In the genomic region with DNA sequence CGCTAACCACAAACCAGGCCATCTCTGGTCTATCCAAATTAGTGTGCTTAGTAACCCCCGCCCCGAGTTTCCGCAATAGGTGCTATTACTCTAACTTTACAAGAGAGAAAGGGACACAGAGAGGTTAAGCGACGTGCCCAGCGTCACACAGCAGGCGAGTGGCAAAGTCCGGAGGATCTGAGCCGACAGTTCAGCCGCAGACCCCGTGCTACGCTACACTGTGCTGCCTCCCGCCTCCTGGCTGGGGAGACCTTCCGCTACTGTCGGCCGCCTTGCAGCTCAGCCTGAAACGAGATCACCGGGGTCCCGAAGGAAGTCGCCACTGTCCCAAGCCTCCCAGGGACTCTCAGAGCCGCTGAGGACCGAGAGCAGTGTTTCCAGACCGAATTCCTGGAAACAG, we compare ENCODE assay signal across 8 cellular contexts. TPM values are rescaled to one million over a fixed set of nuclear protein-coding genes. Genes with fewer than 3 reads are reported as not detected.
DNase-seq lines count a peak whose midpoint lies in the region; ATAC-seq and TF ChIP-seq lines count a peak whose summit lies in the region.

No MANE protein-coding gene starts in this region.

- peak overlapping the region; percentile 88 for H3K4me3 Mint-ChIP-seq in Calu3 (ENCODE audit: low read depth, unreplicated experiment)

- no peak for TF ChIP-seq POLR2A in esophagus squamous epithelium (IDR thresholded peaks at IDR 0.05)

- peak overlapping the region; percentile 98 for H2AFZ ChIP-seq in parathyroid adenoma

- H3K27ac Mint-ChIP-seq in Calu3 (ENCODE audit: unreplicated experiment): peak overlapping the region; percentile 67

- peak overlapping the region; percentile 33 for H3K9ac ChIP-seq in parathyroid adenoma

- no peaks in the 10 kb centered on the region for H3K9me3 ChIP-seq in esophagus squamous epithelium
- no peaks in the 10 kb centered on the region for H3K9me3 ChIP-seq in parathyroid adenoma (ENCODE audit: control insufficient read depth, low read length)

- H3K79me2 ChIP-seq in parathyroid adenoma: peaks cover 21% of the 10 kb centered on the region

- peaks cover 76% of the 10 kb centered on the region for H3K36me3 Mint-ChIP-seq in Calu3 (ENCODE audit: insufficient read depth, unreplicated experiment)

- no peak for ATAC-seq in GM18517 (IDR thresholded peaks at IDR 0.05; ENCODE audit: unreplicated experiment)

- H3K27me3 Mint-ChIP-seq in Calu3 (ENCODE audit: unreplicated experiment): no peaks in the 10 kb centered on the region

- H3K4me2 ChIP-seq in parathyroid adenoma (ENCODE audit: low read length): peak overlapping the region; percentile 95

- H3K27me3 ChIP-seq in esophagus squamous epithelium (no peaks in the 10 kb centered on the region), parathyroid adenoma (ENCODE audit: control insufficient read depth, insufficient read depth, low read length) (no peaks in the 10 kb centered on the region)

- peaks cover 21 to 47% (median 27%) of the 10 kb centered on the region in 3 donors for H3K36me3 ChIP-seq in esophagus squamous epithelium
- H3K36me3 ChIP-seq in parathyroid adenoma (ENCODE audit: control insufficient read depth, insufficient read depth, low read length): no peaks in the 10 kb centered on the region

- 36 to 44% methylated on average over 12 to 21 of the region's 24 CpGs for WGBS in esophagus squamous epithelium, 2 donors

- H3K4me1 ChIP-seq in esophagus squamous epithelium (peaks cover 14 to 54% (median 21%) of the 10 kb centered on the region in 3 donors), parathyroid adenoma (peaks cover 6% of the 10 kb centered on the region)

- H3K4me1 Mint-ChIP-seq in Calu3 (ENCODE audit: low read depth, unreplicated experiment): peaks cover 33% of the 10 kb centered on the region

- CTCF ChIA-PET in Calu3 (lab: Charles Lee): interaction anchor here (0.7 to 2.6 kb wide), 2 partner anchors 38 to 53 kb away, joined by 3 to 17 read pairs; a partner anchor contains a TSS

- no TSS peak for BruUV-seq in Calu3 (replicated peaks; lab: Mats Ljungman, UMichigan)

- TF ChIP-seq CTCF in Calu3 (IDR thresholded peaks at IDR 0.05; ENCODE audit: unreplicated experiment): no peak
- no peak for TF ChIP-seq CTCF in esophagus squamous epithelium (IDR thresholded peaks at IDR 0.05)
- TF ChIP-seq CTCF in parathyroid adenoma (IDR thresholded peaks at IDR 0.05): no peak

- intact Hi-C loops in Calu3 (cut with micrococcal nuclease; ENCODE audit: unreplicated experiment) (no loop called here), esophagus squamous epithelium (cut with DNase I) (no loop called here)

- peak overlapping the region in 3 of 4 donors; percentile 78 to 82 (median 82) for H3K27ac ChIP-seq in esophagus squamous epithelium
- no peak overlapping the region for H3K27ac ChIP-seq in parathyroid adenoma

- H3K4me3 ChIP-seq in esophagus squamous epithelium: peak overlapping the region; percentile 77 to 100 (median 90)
- peak overlapping the region; percentile 81 for H3K4me3 ChIP-seq in parathyroid adenoma (ENCODE audit: low read depth, low read length)

- no peaks in the 10 kb centered on the region for H3K9me3 Mint-ChIP-seq in Calu3 (ENCODE audit: low read depth, unreplicated experiment)

- no peak for DNase-seq in Calu3
- peak; percentile 44 for DNase-seq in RKO (ENCODE audit: low spot score)
- DNase-seq in esophagus squamous epithelium (lab: John Stamatoyannopoulos, UW): no peak
- no peak for DNase-seq in mesenteric fat pad (ENCODE audit: low spot score)
- no peak for DNase-seq in COLO829 (ENCODE audit: low spot score)
- DNase-seq in kidney tubule cell (ENCODE audit: low spot score): no peak

RNA-seq across cellular contexts. Expression of a gene that starts 0.8 kb away (rescaled TPM):
- total RNA-seq in Calu3 (2022) (177 and 192 TPM in 2 replicates), esophagus squamous epithelium (10 to 100 TPM; 27.8 to 45.3 (median 36.6) TPM), mesenteric fat pad (56.3 TPM)

RNA-seq across cellular contexts. Expression of a gene that starts 27.1 kb away (rescaled TPM):
- total RNA-seq in Calu3 (2022): 105 and 113 TPM in 2 replicates
- total RNA-seq in esophagus squamous epithelium: 10 to 100 TPM; 11.3 to 26.9 (median 18.9) TPM
- 63.4 TPM for total RNA-seq in mesenteric fat pad

RNA-seq across cellular contexts. Expression of a gene that starts 44.1 kb away (rescaled TPM):
- total RNA-seq in Calu3 (2022) (162 and 176 TPM in 2 replicates), esophagus squamous epithelium (10 to 100 TPM; 14.1 to 17.5 (median 16.5) TPM), mesenteric fat pad (28.2 TPM)

RNA-seq across cellular contexts. Expression of a gene that starts 52.6 kb away (rescaled TPM):
- 61.9 and 75.8 TPM in 2 replicates for total RNA-seq in Calu3 (2022)
- 100 to 1,000 TPM in 2 of 4 donors, 10 to 100 TPM in 2; 56.7 to 204 (median 98.9) TPM for total RNA-seq in esophagus squamous epithelium
- total RNA-seq in mesenteric fat pad: 0.16 TPM
